ENCODE assay signal across 9 cellular contexts in the genomic region with DNA sequence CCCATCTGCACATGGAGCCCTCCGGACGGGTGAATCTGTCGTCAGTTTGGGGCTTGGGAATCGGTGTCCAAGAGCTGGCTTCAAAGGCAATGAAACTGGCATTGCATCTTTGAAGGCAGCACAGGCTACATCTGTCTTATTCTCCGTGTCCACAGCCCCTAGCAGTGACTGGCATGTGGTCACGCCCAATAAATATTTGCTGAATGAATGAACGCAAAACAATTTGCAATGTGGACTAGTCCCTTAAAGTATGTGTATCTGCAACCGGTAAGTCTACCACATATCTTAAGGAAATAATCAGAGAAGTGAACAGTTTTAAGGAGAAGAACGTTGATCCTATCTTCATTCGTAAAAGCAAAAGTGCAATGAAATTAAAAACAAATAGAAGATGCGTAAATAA. TPM values are rescaled to one million over a fixed set of nuclear protein-coding genes. Genes with fewer than 3 reads are reported as not detected.
DNase-seq lines count a peak whose midpoint lies in the region; ATAC-seq and TF ChIP-seq lines count a peak whose summit lies in the region.
"Had no signal": no experiment of that assay in that cellular context is flagged by ENCODE, and none has a peak within 500 bp of the region (broad histone marks: within the 10 kb centered on the region; RNA-seq: fewer than 3 reads in every experiment).

No MANE protein-coding gene starts in this region.

- H3K9me2 ChIP-seq in GM23248 (ENCODE audit: insufficient read depth) (no peaks in the 10 kb centered on the region), PC-3 (replicated peaks; ENCODE audit: low read length) (no peaks in the 10 kb centered on the region)

- peaks cover 12% of the 10 kb centered on the region; the same call in 1 of the 2 replicates for H3F3A ChIP-seq in GM23248 (ENCODE audit: insufficient read depth)
- H3F3A ChIP-seq in PC-3 (ENCODE audit: low read length, unreplicated experiment), result peaks cover 3% of the 10 kb centered on the region

- H3K79me2 ChIP-seq in GM23248 (ENCODE audit: insufficient read depth), result no peaks in the 10 kb centered on the region
- peaks cover 11% of the 10 kb centered on the region for H3K79me2 ChIP-seq in PC-3 (ENCODE audit: low read length)

- WGBS in GM23248 (ENCODE audit: low coverage in 1 of 2, low lambda C conversion rate in 2 of 2, missing lambda C conversion rate in 2 of 2), 2 experiments, result 2 to 3% methylated on average over 11 of the region's 11 CpGs

- DNase-seq in GM23248, result peak; percentile 77
- peak; percentile 99 for DNase-seq in PC-3
- DNase-seq in epithelial cell of prostate (ENCODE audit: low read depth, low spot score), result peak; percentile 54
- no peak for DNase-seq in Kasumi-1 (lab: John Stamatoyannopoulos, UW)
- DNase-seq in DMS114 treated with DMSO at 0.1 percent for 48 hours (lab: John Stamatoyannopoulos, UW; ENCODE audit: unreplicated experiment), result no peak
- DNase-seq in T-helper 9 cell, result no peak

- TF ChIP-seq CTCF in PC-3 (conservative IDR thresholded peaks at IDR 0.05; ENCODE audit: low read depth, low read length), result no peak

- intact Hi-C loops in PC-3 (cut with micrococcal nuclease), result loop anchor here (1.0 kb wide), 3 partner anchors 19 to 55 kb away; no protein-coding TSS in a partner anchor

- H3K4me3 ChIP-seq in GM23248, result peak overlapping the region; percentile 59
- H3K4me3 ChIP-seq in PC-3 (ENCODE audit: low read length), result peak overlapping the region; percentile 51
- H3K4me3 ChIP-seq in skeletal muscle satellite cell (ENCODE audit: low read length), result peak overlapping the region; percentile 45
- H3K4me3 ChIP-seq: mucosa of descending colon had no signal

- H3K4me1 ChIP-seq in GM23248 (ENCODE audit: insufficient read depth) (peaks cover 47% of the 10 kb centered on the region), PC-3 (ENCODE audit: insufficient read depth, low read length) (peaks cover 58% of the 10 kb centered on the region), skeletal muscle satellite cell (ENCODE audit: control insufficient read depth, insufficient read depth, low read length) (peaks cover 58% of the 10 kb centered on the region)

- H4K20me1 ChIP-seq in GM23248 (ENCODE audit: insufficient read depth) (no peaks in the 10 kb centered on the region), PC-3 (ENCODE audit: low read length) (no peaks in the 10 kb centered on the region)

- H3K36me3 ChIP-seq in GM23248 (ENCODE audit: low read depth) (no peaks in the 10 kb centered on the region), PC-3 (ENCODE audit: low read depth, low read length) (no peaks in the 10 kb centered on the region), skeletal muscle satellite cell (ENCODE audit: insufficient read depth, low read length) (no peaks in the 10 kb centered on the region)
- H3K36me3 ChIP-seq: cardiac muscle cell had no signal

- H3K27me3 ChIP-seq in GM23248 (replicated peaks; ENCODE audit: insufficient read depth), result no peaks in the 10 kb centered on the region; the same call in none of the 2 replicates
- H3K27me3 ChIP-seq in PC-3 (ENCODE audit: low read length), result no peaks in the 10 kb centered on the region
- peaks cover 21% of the 10 kb centered on the region for H3K27me3 ChIP-seq in skeletal muscle satellite cell (ENCODE audit: control insufficient read depth, insufficient read depth, low read length)

- H3K9ac ChIP-seq in GM23248 (peak overlapping the region; percentile 41), PC-3 (ENCODE audit: low read length) (peak overlapping the region; percentile 49), skeletal muscle satellite cell (ENCODE audit: low read depth, low read length) (peak overlapping the region; percentile 42)

- peak overlapping the region; percentile 93 for H3K4me2 ChIP-seq in GM23248 (ENCODE audit: unreplicated experiment)
- H3K4me2 ChIP-seq in PC-3 (ENCODE audit: low read length), result peak overlapping the region; percentile 84
- H3K4me2 ChIP-seq in skeletal muscle satellite cell (ENCODE audit: low read length), result peak overlapping the region; percentile 73

- POLR2A ChIA-PET in PC-3 (lab: Charles Lee; ENCODE audit: unreplicated experiment), result interaction anchor here (0.6 to 0.7 kb wide), 2 partner anchors 20 kb away, joined by 3 read pairs; no protein-coding TSS in a partner anchor

- peak overlapping the region; percentile 43 for H3K27ac ChIP-seq in GM23248
- peak overlapping the region; percentile 72 for H3K27ac ChIP-seq in PC-3 (ENCODE audit: low read length)
- peak overlapping the region; percentile 77 for H3K27ac ChIP-seq in epithelial cell of prostate
- H3K27ac ChIP-seq: cardiac muscle cell had no signal

- CTCF ChIA-PET in PC-3 (lab: Charles Lee), result interaction anchor here (1.2 kb wide), 1 partner anchor 20 kb away, joined by 5 read pairs; no protein-coding TSS in a partner anchor

- no TSS peak for BruUV-seq in PC-3 (replicated peaks; lab: Mats Ljungman, UMichigan)

- ATAC-seq in PC-3, result peak; percentile 78

- H3K9me3 ChIP-seq in GM23248 (ENCODE audit: low read depth) (no peaks in the 10 kb centered on the region), PC-3 (ENCODE audit: low read length) (no peaks in the 10 kb centered on the region), skeletal muscle satellite cell (replicated peaks; ENCODE audit: low read length) (no peaks in the 10 kb centered on the region)
- H3K9me3 ChIP-seq: mucosa of descending colon had no signal

- in situ Hi-C loops in GM23248 (cut with MboI), result no loop called here

- H2AFZ ChIP-seq in GM23248 (peak overlapping the region; percentile 66), PC-3 (ENCODE audit: low read length) (0 out of 2 replicates have a peak overlapping the region, but pooled peaks have one; percentile 4)

RNA-seq across cellular contexts. Expression of gene PMEPA1, which starts 8.0 kb away (rescaled TPM):
- 6.1 and 6.6 TPM in 2 replicates for total RNA-seq in GM23248 (2014; rRNA removed; shearing (Covaris generic))
- 11.8 and 12.5 TPM in 2 replicates for polyA plus RNA-seq in GM23248 (2016; fragmentation: Nextera tagmentation; extraction: Ambion mirVana)
- 21.9 and 29.3 TPM in 2 replicates for total RNA-seq in PC-3 (2014; rRNA removed)
- 0.25 and 3.1 TPM in 2 replicates for total RNA-seq in skeletal muscle satellite cell (2012; rRNA removed)

Comparison
In these comparisons a context has a peak if more than half of its experiments do, and no peak if none do; other contexts are left out.
1. DNase-seq: peak in GM23248 (single experiment), PC-3 (single experiment) and epithelial cell of prostate (single experiment); none in Kasumi-1 (0 of 2), DMS114 treated with DMSO at 0.1 percent for 48 hours (single experiment) and T-helper 9 cell (single experiment).
2. Peak in every context shown above with its lines, with median percentiles within 50 percentile points of each other: H3K27ac ChIP-seq, H3K4me2 ChIP-seq, H3K4me3 ChIP-seq and H3K9ac ChIP-seq.